Comparison of ENCODE assay signal across 8 cellular contexts in the genomic region with DNA sequence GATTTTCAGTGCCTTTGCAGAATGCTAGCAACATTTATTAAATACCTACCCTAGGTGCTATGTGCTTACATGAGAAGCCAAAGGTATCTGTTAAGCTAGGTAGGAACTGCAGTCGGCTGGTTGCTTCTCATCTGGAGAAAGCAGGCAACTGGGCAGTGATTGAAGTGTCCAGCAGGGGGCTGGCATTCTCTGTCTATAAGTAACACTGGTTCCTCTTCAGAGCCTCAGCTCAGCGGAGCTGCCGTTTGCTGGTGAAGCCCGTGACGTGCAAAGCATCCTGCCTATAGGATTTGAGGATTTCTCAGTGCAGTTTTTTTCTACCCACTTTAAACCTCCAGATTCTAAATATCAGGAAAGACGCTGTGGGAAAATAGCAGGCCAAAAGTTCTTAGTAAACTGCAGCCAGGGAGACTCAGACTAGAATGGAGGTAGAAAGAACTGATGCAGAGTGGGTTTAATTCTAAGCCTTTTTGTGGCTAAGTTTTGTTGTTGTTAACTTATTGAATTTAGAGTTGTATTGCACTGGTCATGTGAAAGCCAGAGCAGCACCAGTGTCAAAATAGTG. TPM values are rescaled to one million over a fixed set of nuclear protein-coding genes. Genes with fewer than 3 reads are reported as not detected.
DNase-seq lines count a peak whose midpoint lies in the region; ATAC-seq and TF ChIP-seq lines count a peak whose summit lies in the region.

A gene (plus strand): TSS at position 344 of the 565 bp plus-strand sequence. CDS start 389 bp downstream, outside the sequence.

- DNase-seq in GM06990 (ENCODE audit: extremely low read depth, insufficient read length), result peak; percentile 67
- peak; percentile 84 for DNase-seq in HFFc6
- peak; percentile 67 for DNase-seq in NCI-H1048 (lab: John Stamatoyannopoulos, UW)
- peak; percentile 62 for DNase-seq in activated naive CD8-positive, alpha-beta T cell treated with anti-CD3 and anti-CD28 coated beads, Interleukin-2, amount 50 U/mL, for 24 hours
- peak; percentile 75 for DNase-seq in left cardiac atrium
- peak; percentile 61 to 72 for DNase-seq in psoas muscle

- TF ChIP-seq CTCF in GM06990 (IDR thresholded peaks at IDR 0.05; ENCODE audit: insufficient read depth, low read length, poor library complexity, severe bottlenecking) (peak; percentile 83), HFFc6 (IDR thresholded peaks at IDR 0.05) (peak; percentile 84), psoas muscle (IDR thresholded peaks at IDR 0.05) (peak; percentile 79)

- peaks cover 6% of the 10 kb centered on the region; the same call in 1 of the 2 replicates for H3K9me3 Mint-ChIP-seq in HFFc6
- no peaks in the 10 kb centered on the region for H3K9me3 Mint-ChIP-seq in activated naive CD8-positive, alpha-beta T cell treated with anti-CD3 and anti-CD28 coated beads, Interleukin-2, amount 50 U/mL, for 24 hours

- H3K27me3 Mint-ChIP-seq in HFFc6 (ENCODE audit: insufficient read depth), result no peaks in the 10 kb centered on the region
- peaks cover 9% of the 10 kb centered on the region for H3K27me3 Mint-ChIP-seq in activated naive CD8-positive, alpha-beta T cell treated with anti-CD3 and anti-CD28 coated beads, Interleukin-2, amount 50 U/mL, for 24 hours

- H3K36me3 ChIP-seq in GM06990 (ENCODE audit: control insufficient read depth, insufficient read depth, low read length), result no peaks in the 10 kb centered on the region
- no peaks in the 10 kb centered on the region for H3K36me3 ChIP-seq in psoas muscle (ENCODE audit: insufficient read depth in 1 of 2, low read depth in 1 of 2)

- H3K27ac Mint-ChIP-seq in HFFc6, result no peak within 1 kb of the TSS
- H3K27ac Mint-ChIP-seq in activated naive CD8-positive, alpha-beta T cell treated with anti-CD3 and anti-CD28 coated beads, Interleukin-2, amount 50 U/mL, for 24 hours, result no peak within 1 kb of the TSS

- intact Hi-C loops in left cardiac atrium (cut with DNase I), result loop anchor here in 1 of 2 donors (10.0 kb wide), 1 partner anchor 541 kb away; no protein-coding TSS in a partner anchor
- intact Hi-C loops in psoas muscle (cut with DNase I), result loop anchor here in 1 of 2 donors (10.0 kb wide), 2 partner anchors 541 to 571 kb away; no protein-coding TSS in a partner anchor

- no peak within 1 kb of the TSS for H3K4me3 ChIP-seq in GM06990 (replicated peaks; ENCODE audit: low read depth, low read length)
- H3K4me3 ChIP-seq in psoas muscle, result no peak within 1 kb of the TSS

- peaks cover 25% of the 10 kb centered on the region for H3K4me1 Mint-ChIP-seq in HFFc6 (ENCODE audit: low read depth)
- H3K4me1 Mint-ChIP-seq in activated naive CD8-positive, alpha-beta T cell treated with anti-CD3 and anti-CD28 coated beads, Interleukin-2, amount 50 U/mL, for 24 hours, result peaks cover 24% of the 10 kb centered on the region

- no peaks in the 10 kb centered on the region for H3K27me3 ChIP-seq in GM06990 (replicated peaks; ENCODE audit: control insufficient read depth, insufficient read depth, low read length)
- H3K27me3 ChIP-seq in psoas muscle (ENCODE audit: insufficient read depth in 3 of 3, low read length in 2 of 3), result peaks cover 0 to 4% (median 0%) of the 10 kb centered on the region in 3 donors

- peak within 1 kb of the TSS; percentile 47; the same call in 1 of the 2 replicates for H3K4me3 Mint-ChIP-seq in HFFc6
- H3K4me3 Mint-ChIP-seq in activated naive CD8-positive, alpha-beta T cell treated with anti-CD3 and anti-CD28 coated beads, Interleukin-2, amount 50 U/mL, for 24 hours, result no peak within 1 kb of the TSS

- ATAC-seq in SK-N-SH treated with all-trans-retinoic acid at 6 μM for 48 hours (peak; percentile 100), left cardiac atrium (peak; percentile 90 to 93), psoas muscle (peak; percentile 73 to 87 (median 83)), GM18517 (IDR thresholded peaks at IDR 0.05; ENCODE audit: unreplicated experiment) (no peak)
- ATAC-seq in activated naive CD8-positive, alpha-beta T cell treated with anti-CD3 and anti-CD28 coated beads, Interleukin-2, amount 50 U/mL, for 24 hours, result peak; percentile 83

- WGBS in psoas muscle, 3 donors, result 0 to 1% (median 1%) methylated on average over 6 of the region's 6 CpGs

- no peak within 1 kb of the TSS for H3K27ac ChIP-seq in psoas muscle

- peaks cover 7% of the 10 kb centered on the region for H3K9me3 ChIP-seq in psoas muscle

- H3K36me3 Mint-ChIP-seq in HFFc6 (ENCODE audit: low read depth), result peaks cover 8% of the 10 kb centered on the region
- H3K36me3 Mint-ChIP-seq in activated naive CD8-positive, alpha-beta T cell treated with anti-CD3 and anti-CD28 coated beads, Interleukin-2, amount 50 U/mL, for 24 hours (ENCODE audit: low read depth), result no peaks in the 10 kb centered on the region

- no peaks in the 10 kb centered on the region for H3K4me1 ChIP-seq in psoas muscle

TF ChIP-seq in SK-N-SH treated with all-trans-retinoic acid at 6 μM for 48 hours, 23 proteins besides CTCF, POLR2A, EP300 and RAD21:
- TF ChIP-seq SNAI2 (CRISPR knock-in tag; IDR thresholded peaks at IDR 0.05), result no peak
- TF ChIP-seq BACH2 (CRISPR knock-in tag; IDR thresholded peaks at IDR 0.05; ENCODE audit: borderline replicate concordance), result no peak
- TF ChIP-seq ZNF8 (CRISPR knock-in tag; IDR thresholded peaks at IDR 0.05), result no peak
- TF ChIP-seq ISL1 (CRISPR knock-in tag; IDR thresholded peaks at IDR 0.05), result no peak
- no peak for TF ChIP-seq GLIS3 (CRISPR knock-in tag; IDR thresholded peaks at IDR 0.05)
- TF ChIP-seq RARB (CRISPR knock-in tag; IDR thresholded peaks at IDR 0.05), result no peak
- no peak for TF ChIP-seq ZC3H10 (CRISPR knock-in tag; IDR thresholded peaks at IDR 0.05)

RNA-seq across cellular contexts. Expression of the gene that starts here (rescaled TPM):
- total RNA-seq in HFFc6 (2021; fragmentation: NEBNext Ultra II Directional; extraction: Animal tissue kit (Norgen Biotek cat#: 25700)), result under 1 TPM in 5 of 6 experiments, not detected in 1; 0.11 to 0.28 (median 0.23) TPM
- total RNA-seq in left cardiac atrium (under 1 TPM; 0.29 TPM), psoas muscle (under 1 TPM; 0.32 to 0.60 (median 0.36) TPM)
- polyA plus RNA-seq in psoas muscle, result under 1 TPM in 2 of 3 donors, not detected in 1; 0.05 to 0.06 TPM

Comparison
In these comparisons a context has a peak if more than half of its experiments do, and no peak if none do; other contexts are left out.
1. Peak in DNase-seq in HFFc6; RNA of the gene not detected or under 1 TPM.
2. Peak in DNase-seq and ATAC-seq in left cardiac atrium; RNA of the gene not detected or under 1 TPM.
3. Peak in DNase-seq and ATAC-seq in psoas muscle; RNA of the gene not detected or under 1 TPM.